ENCODE assay signal across 4 cellular contexts in genomic region chrX:102663820-102664219, GRCh38. TPM values are rescaled to one million over a fixed set of nuclear protein-coding genes. Genes with fewer than 3 reads are reported as not detected.
A peak's percentile ranks its signal among the peaks of the same experiment; 100 is the strongest.
DNase-seq lines count a peak whose midpoint lies in the region; ATAC-seq, FAIRE-seq and TF ChIP-seq lines count a peak whose summit lies in the region.
"Not testable (repeated sequence)": the region's sequence is repeated elsewhere in the genome, so short reads cannot be mapped to it uniquely, and the experiment has no call there.

No MANE protein-coding gene starts in this region.

- not testable (repeated sequence) for H3K4me3 ChIP-seq in HEK293 (ENCODE audit: low read depth, low read length); K562; endothelial cell of umbilical vein (replicated peaks in 1 of 3; ENCODE audit: insufficient read depth in 1 of 3, low read depth in 1 of 3, low read length in 3 of 3)

- not testable (repeated sequence) for TF ChIP-seq CTCF in HEK293 (tag by site-specific recombination; IDR thresholded peaks at IDR 0.05); K562 (IDR thresholded peaks at IDR 0.05 in 2 of 3, conservative IDR thresholded peaks at IDR 0.05 in 1 of 3; ENCODE audit: insufficient read depth in 2 of 3, low read depth in 1 of 3, low read length in 3 of 3); endothelial cell of umbilical vein (IDR thresholded peaks at IDR 0.05; ENCODE audit: extremely low read depth in 1 of 2, insufficient read depth in 1 of 2, low read depth in 1 of 2, low read length in 2 of 2)

- H2AFZ ChIP-seq in K562 (ENCODE audit: low read depth, low read length); endothelial cell of umbilical vein (ENCODE audit: low read depth, low read length): not testable (repeated sequence)

- TF ChIP-seq RAD21 in K562 (CRISPR knock-in tag; conservative IDR thresholded peaks at IDR 0.05 in 1 of 2, IDR thresholded peaks at IDR 0.05 in 1 of 2): not testable (repeated sequence)

- BruUV-seq in K562 (replicated peaks; lab: Mats Ljungman, UMichigan); endothelial cell of umbilical vein (replicated peaks; lab: Mats Ljungman, UMichigan): not testable (repeated sequence)

- intact Hi-C loops in K562 (cut with micrococcal nuclease); endothelial cell of umbilical vein (cut with micrococcal nuclease): not testable (repeated sequence)

- H3K27me3 ChIP-seq in K562 (ENCODE audit: control insufficient read depth in 2 of 2, insufficient read depth in 2 of 2, low read length in 2 of 2); endothelial cell of umbilical vein (ENCODE audit: control insufficient read depth in 2 of 2, insufficient read depth in 2 of 2, low read length in 2 of 2): not testable (repeated sequence)

- TF ChIP-seq EP300 in K562 (IDR thresholded peaks at IDR 0.05; ENCODE audit: low read length): not testable (repeated sequence)

- H3K9ac ChIP-seq in K562 (ENCODE audit: insufficient read depth in 1 of 2, low read depth in 2 of 2, low read length in 2 of 2); endothelial cell of umbilical vein (replicated peaks; ENCODE audit: extremely low read depth, insufficient read depth, low read length): not testable (repeated sequence)

- not testable (repeated sequence) for H3K79me2 ChIP-seq in K562 (ENCODE audit: control insufficient read depth, insufficient read depth, low read length); endothelial cell of umbilical vein (ENCODE audit: control insufficient read depth, insufficient read depth, low read length)

- not testable (repeated sequence) for TF ChIP-seq POLR2A in K562 (conservative IDR thresholded peaks at IDR 0.05); endothelial cell of umbilical vein (IDR thresholded peaks at IDR 0.05; ENCODE audit: low read depth, low read length)

- 59% methylated on average over 4 of the region's 4 CpGs for WGBS in K562 (ENCODE audit: insufficient coverage, low coverage, missing lambda C conversion rate)

- not testable (repeated sequence) for H3K27ac ChIP-seq in HEK293 (ENCODE audit: extremely low read depth, low read depth, low read length); K562 (ENCODE audit: extremely low read depth, low read depth, low read length); endothelial cell of umbilical vein (ENCODE audit: insufficient read depth, low read depth, low read length)

- H3K4me1 ChIP-seq in HEK293 (ENCODE audit: control insufficient read depth, insufficient read depth, low read length); K562 (replicated peaks in 1 of 2; ENCODE audit: control insufficient read depth in 2 of 2, insufficient read depth in 2 of 2, low read length in 2 of 2); endothelial cell of umbilical vein (ENCODE audit: control insufficient read depth, extremely low read depth, insufficient read depth, low read length): not testable (repeated sequence)

- H3K9me3 ChIP-seq in HEK293 (ENCODE audit: control insufficient read depth, insufficient read depth, low read depth, low read length); K562 (replicated peaks; ENCODE audit: control insufficient read depth, insufficient read depth, low read depth, low read length); endothelial cell of umbilical vein (replicated peaks; ENCODE audit: control insufficient read depth, insufficient read depth, low read length): not testable (repeated sequence)

- H4K20me1 ChIP-seq in K562 (replicated peaks; ENCODE audit: control insufficient read depth, insufficient read depth, low read length); endothelial cell of umbilical vein (replicated peaks; ENCODE audit: control insufficient read depth, extremely low read depth, insufficient read depth, low read length): not testable (repeated sequence)

- in situ Hi-C loops in K562 (cut with MboI): not testable (repeated sequence)

- not testable (repeated sequence) for DNase-seq in K562 (ENCODE audit: extremely low read depth in 1 of 4, low spot score in 3 of 4); endothelial cell of umbilical vein (ENCODE audit: low read depth, low spot score)

- dilution Hi-C loops in endothelial cell of umbilical vein (cut with MboI; ENCODE audit: extremely low pct_ligation_motif_present, low sequenced_read_pairs): not testable (repeated sequence)

- H3K9me1 ChIP-seq in K562 (ENCODE audit: control insufficient read depth, insufficient read depth, low read length); endothelial cell of umbilical vein (replicated peaks; ENCODE audit: control insufficient read depth, extremely low read depth, insufficient read depth, low read length): not testable (repeated sequence)

- not testable (repeated sequence) for H3K36me3 ChIP-seq in HEK293 (ENCODE audit: control insufficient read depth in 2 of 2, insufficient read depth in 1 of 2, low read length in 2 of 2); K562 (ENCODE audit: control insufficient read depth, insufficient read depth, low read length); endothelial cell of umbilical vein (ENCODE audit: control insufficient read depth in 2 of 2, extremely low read depth in 1 of 2, insufficient read depth in 2 of 2, low read length in 2 of 2)

- not testable (repeated sequence) for FAIRE-seq in K562 (lab: Jason Lieb, UNC)
- peak; percentile 53 for FAIRE-seq in endothelial cell of umbilical vein (lab: Jason Lieb, UNC)

- POLR2A ChIA-PET in HEK293 (lab: Yijun Ruan, JAX); K562 (lab: Yijun Ruan, JAX); endothelial cell of umbilical vein (lab: Charles Lee): not testable (repeated sequence)

- CTCF ChIA-PET in HEK293 (lab: Yijun Ruan, JAX); K562 (lab: Yijun Ruan, JAX; ENCODE audit: low intra/inter-chr PET ratio); endothelial cell of umbilical vein (lab: Charles Lee): not testable (repeated sequence)

- ATAC-seq in SK-N-SH treated with all-trans-retinoic acid at 6 μM for 48 hours, K562: not testable (repeated sequence)

- H3K4me2 ChIP-seq in K562 (ENCODE audit: insufficient read depth, low read length); endothelial cell of umbilical vein (ENCODE audit: insufficient read depth, low read length): not testable (repeated sequence)

RNA-seq across cellular contexts. Expression of gene GPRASP1, which starts 12.5 kb away (rescaled TPM):
- 2.4 and 4.2 TPM in 2 replicates for total RNA-seq in K562 (2011; cell fraction: chromatin; rRNA removed; ENCODE audit: low replicate concordance)
- total RNA-seq in K562 (2011; cell fraction: nucleolus; rRNA removed): 0.50 and 0.66 TPM in 2 replicates
- 1.3 and 4.3 TPM in 2 replicates for total RNA-seq in K562 (2011; cell fraction: nucleoplasm; rRNA removed)
- total RNA-seq in K562 (2014; rRNA removed): 0.23 and 0.29 TPM in 2 replicates
- total RNA-seq in K562 (2014; rRNA removed; fragmentation: Illumina TruSeq; extraction: Trizol): 0.55 and 0.57 TPM in 2 replicates
- total RNA-seq in K562 (2015; rRNA removed; fragmentation: Illumina TruSeq; extraction: Trizol): 0.49 and 0.94 TPM in 2 replicates
- 0.29 and 0.38 TPM in 2 replicates for total RNA-seq in K562 (2021)
- polyA plus RNA-seq in K562 (2011; rRNA removed): 0.14 and 0.20 TPM in 2 replicates
- 0.01 and 0.07 TPM in 2 replicates for polyA plus RNA-seq in K562 (2011; cell fraction: cytosol; rRNA removed)
- 0.59 and 0.84 TPM in 2 replicates for polyA plus RNA-seq in K562 (2011; cell fraction: nucleus; rRNA removed)
- polyA plus RNA-seq in K562 (2012): 0.46 and 0.65 TPM in 2 replicates
- polyA plus RNA-seq in K562 (2014; fragmentation: Illumina TruSeq; extraction: Trizol): 0.18 and 0.24 TPM in 2 replicates
- polyA plus RNA-seq in K562 (2014; fragmentation: Nextera tagmentation; extraction: Ambion mirVana): under 1 TPM; 0.01 to 0.10 TPM
- polyA plus RNA-seq in K562 (2014; rRNA removed): 0.16 and 0.40 TPM in 2 replicates
- 0.60 and 0.63 TPM in 2 replicates for polyA minus RNA-seq in K562 (2011; rRNA and poly(A)+ RNA removed)
- polyA minus RNA-seq in K562 (2011; cell fraction: cytosol; rRNA and poly(A)+ RNA removed): 0.10 TPM in 1 of 2 replicates, not detected in the other
- polyA minus RNA-seq in K562 (2011; cell fraction: nucleus; rRNA and poly(A)+ RNA removed): 0.54 and 1.7 TPM in 2 replicates
- total RNA-seq in endothelial cell of umbilical vein: 2.1 and 2.4 TPM in 2 replicates
- 0.32 and 0.33 TPM in 2 replicates for polyA plus RNA-seq in endothelial cell of umbilical vein
- polyA plus RNA-seq in endothelial cell of umbilical vein (2011; cell fraction: cytosol; rRNA removed): 0.23 and 0.35 TPM in 2 replicates
- polyA plus RNA-seq in endothelial cell of umbilical vein (2011; cell fraction: nucleus; rRNA removed): 3.6 and 3.9 TPM in 2 replicates
- 0.52 and 0.76 TPM in 2 replicates for polyA plus RNA-seq in endothelial cell of umbilical vein (2012)
- 0.78 and 2.2 TPM in 2 replicates for polyA minus RNA-seq in endothelial cell of umbilical vein
- polyA minus RNA-seq in endothelial cell of umbilical vein (2011; cell fraction: cytosol; rRNA and poly(A)+ RNA removed): not detected
- polyA minus RNA-seq in endothelial cell of umbilical vein (2011; cell fraction: nucleus; rRNA and poly(A)+ RNA removed): 4.8 and 5.0 TPM in 2 replicates

RNA-seq across cellular contexts. Expression of gene GPRASP2, which starts 48.4 kb away (rescaled TPM):
- total RNA-seq in K562 (2011; cell fraction: chromatin; rRNA removed; ENCODE audit: low replicate concordance): 0.60 and 0.72 TPM in 2 replicates
- 0.53 and 0.67 TPM in 2 replicates for total RNA-seq in K562 (2011; cell fraction: nucleolus; rRNA removed)
- 0.95 and 1.3 TPM in 2 replicates for total RNA-seq in K562 (2011; cell fraction: nucleoplasm; rRNA removed)
- 2.1 and 2.7 TPM in 2 replicates for total RNA-seq in K562 (2014; rRNA removed)
- 3.3 TPM in 2 replicates for total RNA-seq in K562 (2014; rRNA removed; fragmentation: Illumina TruSeq; extraction: Trizol)
- 2.6 and 3.0 TPM in 2 replicates for total RNA-seq in K562 (2015; rRNA removed; fragmentation: Illumina TruSeq; extraction: Trizol)
- 1.7 and 2.2 TPM in 2 replicates for total RNA-seq in K562 (2021)
- 0.61 and 1.6 TPM in 2 replicates for polyA plus RNA-seq in K562 (2011; rRNA removed)
- 0.22 and 0.67 TPM in 2 replicates for polyA plus RNA-seq in K562 (2011; cell fraction: cytosol; rRNA removed)
- 0.28 and 0.38 TPM in 2 replicates for polyA plus RNA-seq in K562 (2011; cell fraction: nucleus; rRNA removed)
- 2.8 and 5.1 TPM in 2 replicates for polyA plus RNA-seq in K562 (2012)
- 2.3 TPM in 2 replicates for polyA plus RNA-seq in K562 (2014; fragmentation: Illumina TruSeq; extraction: Trizol)
- 1 to 10 TPM; 1.2 to 1.6 TPM for polyA plus RNA-seq in K562 (2014; fragmentation: Nextera tagmentation; extraction: Ambion mirVana)
- polyA plus RNA-seq in K562 (2014; rRNA removed): 1.4 and 2.4 TPM in 2 replicates
- polyA minus RNA-seq in K562 (2011; rRNA and poly(A)+ RNA removed): 1.8 and 2.3 TPM in 2 replicates
- polyA minus RNA-seq in K562 (2011; cell fraction: cytosol; rRNA and poly(A)+ RNA removed): 0.86 TPM in 1 of 2 replicates, not detected in the other
- 0.33 and 0.40 TPM in 2 replicates for polyA minus RNA-seq in K562 (2011; cell fraction: nucleus; rRNA and poly(A)+ RNA removed)
- total RNA-seq in endothelial cell of umbilical vein: 5.3 and 6.5 TPM in 2 replicates
- 3.7 and 4.9 TPM in 2 replicates for polyA plus RNA-seq in endothelial cell of umbilical vein
- polyA plus RNA-seq in endothelial cell of umbilical vein (2011; cell fraction: cytosol; rRNA removed): 6.5 and 6.9 TPM in 2 replicates
- 7.9 and 10.0 TPM in 2 replicates for polyA plus RNA-seq in endothelial cell of umbilical vein (2011; cell fraction: nucleus; rRNA removed)
- 7.1 and 8.7 TPM in 2 replicates for polyA plus RNA-seq in endothelial cell of umbilical vein (2012)
- polyA minus RNA-seq in endothelial cell of umbilical vein: 12.4 and 13.1 TPM in 2 replicates
- polyA minus RNA-seq in endothelial cell of umbilical vein (2011; cell fraction: cytosol; rRNA and poly(A)+ RNA removed): 0.31 TPM
- 2.1 and 2.7 TPM in 2 replicates for polyA minus RNA-seq in endothelial cell of umbilical vein (2011; cell fraction: nucleus; rRNA and poly(A)+ RNA removed)

RNA-seq across cellular contexts. Expression of gene GPRASP3, which starts 56.7 kb away (rescaled TPM):
- 0.95 and 1.5 TPM in 2 replicates for total RNA-seq in K562 (2011; cell fraction: chromatin; rRNA removed; ENCODE audit: low replicate concordance)
- total RNA-seq in K562 (2011; cell fraction: nucleolus; rRNA removed): 0.33 and 0.53 TPM in 2 replicates
- total RNA-seq in K562 (2011; cell fraction: nucleoplasm; rRNA removed): 0.88 and 2.1 TPM in 2 replicates
- 0.50 and 0.78 TPM in 2 replicates for total RNA-seq in K562 (2014; rRNA removed)
- total RNA-seq in K562 (2014; rRNA removed; fragmentation: Illumina TruSeq; extraction: Trizol): 1.3 and 1.5 TPM in 2 replicates
- 1.4 and 1.9 TPM in 2 replicates for total RNA-seq in K562 (2015; rRNA removed; fragmentation: Illumina TruSeq; extraction: Trizol)
- 1.1 and 1.8 TPM in 2 replicates for total RNA-seq in K562 (2021)
- polyA plus RNA-seq in K562 (2011; rRNA removed): 0.24 and 0.96 TPM in 2 replicates
- polyA plus RNA-seq in K562 (2011; cell fraction: cytosol; rRNA removed): 0.16 and 0.18 TPM in 2 replicates
- polyA plus RNA-seq in K562 (2011; cell fraction: nucleus; rRNA removed): 0.10 and 0.41 TPM in 2 replicates
- polyA plus RNA-seq in K562 (2012): 1.3 and 1.4 TPM in 2 replicates
- polyA plus RNA-seq in K562 (2014; fragmentation: Illumina TruSeq; extraction: Trizol): 1.1 and 1.2 TPM in 2 replicates
- 1 to 10 TPM in 1 of 2 experiments, under 1 TPM in 1; 0.63 to 1.1 TPM for polyA plus RNA-seq in K562 (2014; fragmentation: Nextera tagmentation; extraction: Ambion mirVana)
- 0.66 and 0.77 TPM in 2 replicates for polyA plus RNA-seq in K562 (2014; rRNA removed)
- polyA minus RNA-seq in K562 (2011; rRNA and poly(A)+ RNA removed): 1.1 and 1.9 TPM in 2 replicates
- 2.2 and 4.5 TPM in 2 replicates for polyA minus RNA-seq in K562 (2011; cell fraction: cytosol; rRNA and poly(A)+ RNA removed)
- polyA minus RNA-seq in K562 (2011; cell fraction: nucleus; rRNA and poly(A)+ RNA removed): 0.11 and 0.27 TPM in 2 replicates
- 5.1 and 7.2 TPM in 2 replicates for total RNA-seq in endothelial cell of umbilical vein
- polyA plus RNA-seq in endothelial cell of umbilical vein: 1.9 and 4.0 TPM in 2 replicates
- 2.7 and 3.9 TPM in 2 replicates for polyA plus RNA-seq in endothelial cell of umbilical vein (2011; cell fraction: cytosol; rRNA removed)
- 3.8 and 4.3 TPM in 2 replicates for polyA plus RNA-seq in endothelial cell of umbilical vein (2011; cell fraction: nucleus; rRNA removed)
- 3.9 and 5.1 TPM in 2 replicates for polyA plus RNA-seq in endothelial cell of umbilical vein (2012)
- 6.5 and 8.4 TPM in 2 replicates for polyA minus RNA-seq in endothelial cell of umbilical vein
- 1.7 TPM for polyA minus RNA-seq in endothelial cell of umbilical vein (2011; cell fraction: cytosol; rRNA and poly(A)+ RNA removed)
- polyA minus RNA-seq in endothelial cell of umbilical vein (2011; cell fraction: nucleus; rRNA and poly(A)+ RNA removed): 6.8 and 10.7 TPM in 2 replicates
